Comparison of ENCODE assay signal across 1 cellular context in the genomic region with DNA sequence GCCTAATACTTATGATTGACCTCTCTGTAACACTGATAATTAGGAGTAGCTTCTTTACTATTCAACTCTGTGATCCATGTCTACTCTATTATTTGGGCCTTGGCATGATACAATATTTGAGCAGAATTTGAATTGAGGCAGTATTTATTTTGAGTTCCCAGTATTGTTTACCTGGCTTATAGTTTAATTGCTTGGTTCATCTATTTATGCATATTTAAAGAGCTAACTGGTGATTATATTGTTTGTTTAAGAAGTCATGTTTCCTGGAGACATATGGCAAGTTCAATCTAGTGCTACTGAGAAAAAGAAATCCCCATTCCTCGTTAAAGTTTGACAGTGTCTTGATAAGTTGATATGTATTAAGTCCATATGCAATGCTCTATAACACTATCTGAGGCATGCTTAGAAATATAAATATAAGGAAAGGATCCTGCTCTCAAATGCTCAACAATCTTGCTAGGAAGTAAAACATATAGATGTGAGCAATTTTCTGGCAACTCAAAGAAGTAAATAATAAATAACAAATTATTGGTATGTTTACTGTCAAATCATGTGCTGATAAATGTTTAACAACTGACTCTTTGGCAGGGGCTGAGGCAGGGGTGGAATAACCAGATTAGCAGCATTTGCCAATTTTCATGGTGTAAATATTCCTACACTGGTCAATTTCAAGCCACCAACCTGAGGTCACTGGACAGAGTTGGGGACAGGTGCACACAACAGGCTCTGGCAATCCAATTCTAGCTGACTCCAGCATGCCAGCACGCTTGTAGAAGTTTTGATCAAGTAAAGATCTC.
TF ChIP-seq lines count a peak whose summit lies in the region.

No MANE protein-coding gene starts in this region.

TF ChIP-seq in GM23338, 12 proteins besides CTCF, POLR2A, EP300 and RAD21 (continued from another document):
- TF ChIP-seq, protein P1, sequence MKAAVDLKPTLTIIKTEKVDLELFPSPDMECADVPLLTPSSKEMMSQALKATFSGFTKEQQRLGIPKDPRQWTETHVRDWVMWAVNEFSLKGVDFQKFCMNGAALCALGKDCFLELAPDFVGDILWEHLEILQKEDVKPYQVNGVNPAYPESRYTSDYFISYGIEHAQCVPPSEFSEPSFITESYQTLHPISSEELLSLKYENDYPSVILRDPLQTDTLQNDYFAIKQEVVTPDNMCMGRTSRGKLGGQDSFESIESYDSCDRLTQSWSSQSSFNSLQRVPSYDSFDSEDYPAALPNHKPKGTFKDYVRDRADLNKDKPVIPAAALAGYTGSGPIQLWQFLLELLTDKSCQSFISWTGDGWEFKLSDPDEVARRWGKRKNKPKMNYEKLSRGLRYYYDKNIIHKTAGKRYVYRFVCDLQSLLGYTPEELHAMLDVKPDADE (IDR thresholded peaks at IDR 0.05): no peak
- TF ChIP-seq ZNF331 (CRISPR knock-in tag; IDR thresholded peaks at IDR 0.05; ENCODE audit: low read depth) (no peak), NANOG (IDR thresholded peaks at IDR 0.05; ENCODE audit: borderline replicate concordance) (no peak), STAT1 (IDR thresholded peaks at IDR 0.05; ENCODE audit: unreplicated experiment) (no peak), JUNB (IDR thresholded peaks at IDR 0.05; ENCODE audit: unreplicated experiment) (no peak), POLR2AphosphoS5 (IDR thresholded peaks at IDR 0.05; ENCODE audit: low read depth) (no peak), CREB1 (CRISPR knock-in tag; IDR thresholded peaks at IDR 0.05; ENCODE audit: low read depth) (no peak)
- TF ChIP-seq, protein P2, sequence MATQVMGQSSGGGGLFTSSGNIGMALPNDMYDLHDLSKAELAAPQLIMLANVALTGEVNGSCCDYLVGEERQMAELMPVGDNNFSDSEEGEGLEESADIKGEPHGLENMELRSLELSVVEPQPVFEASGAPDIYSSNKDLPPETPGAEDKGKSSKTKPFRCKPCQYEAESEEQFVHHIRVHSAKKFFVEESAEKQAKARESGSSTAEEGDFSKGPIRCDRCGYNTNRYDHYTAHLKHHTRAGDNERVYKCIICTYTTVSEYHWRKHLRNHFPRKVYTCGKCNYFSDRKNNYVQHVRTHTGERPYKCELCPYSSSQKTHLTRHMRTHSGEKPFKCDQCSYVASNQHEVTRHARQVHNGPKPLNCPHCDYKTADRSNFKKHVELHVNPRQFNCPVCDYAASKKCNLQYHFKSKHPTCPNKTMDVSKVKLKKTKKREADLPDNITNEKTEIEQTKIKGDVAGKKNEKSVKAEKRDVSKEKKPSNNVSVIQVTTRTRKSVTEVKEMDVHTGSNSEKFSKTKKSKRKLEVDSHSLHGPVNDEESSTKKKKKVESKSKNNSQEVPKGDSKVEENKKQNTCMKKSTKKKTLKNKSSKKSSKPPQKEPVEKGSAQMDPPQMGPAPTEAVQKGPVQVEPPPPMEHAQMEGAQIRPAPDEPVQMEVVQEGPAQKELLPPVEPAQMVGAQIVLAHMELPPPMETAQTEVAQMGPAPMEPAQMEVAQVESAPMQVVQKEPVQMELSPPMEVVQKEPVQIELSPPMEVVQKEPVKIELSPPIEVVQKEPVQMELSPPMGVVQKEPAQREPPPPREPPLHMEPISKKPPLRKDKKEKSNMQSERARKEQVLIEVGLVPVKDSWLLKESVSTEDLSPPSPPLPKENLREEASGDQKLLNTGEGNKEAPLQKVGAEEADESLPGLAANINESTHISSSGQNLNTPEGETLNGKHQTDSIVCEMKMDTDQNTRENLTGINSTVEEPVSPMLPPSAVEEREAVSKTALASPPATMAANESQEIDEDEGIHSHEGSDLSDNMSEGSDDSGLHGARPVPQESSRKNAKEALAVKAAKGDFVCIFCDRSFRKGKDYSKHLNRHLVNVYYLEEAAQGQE (IDR thresholded peaks at IDR 0.05; ENCODE audit: unreplicated experiment): no peak
